Comparison of ENCODE assay signal across 13 cellular contexts in the genomic region with DNA sequence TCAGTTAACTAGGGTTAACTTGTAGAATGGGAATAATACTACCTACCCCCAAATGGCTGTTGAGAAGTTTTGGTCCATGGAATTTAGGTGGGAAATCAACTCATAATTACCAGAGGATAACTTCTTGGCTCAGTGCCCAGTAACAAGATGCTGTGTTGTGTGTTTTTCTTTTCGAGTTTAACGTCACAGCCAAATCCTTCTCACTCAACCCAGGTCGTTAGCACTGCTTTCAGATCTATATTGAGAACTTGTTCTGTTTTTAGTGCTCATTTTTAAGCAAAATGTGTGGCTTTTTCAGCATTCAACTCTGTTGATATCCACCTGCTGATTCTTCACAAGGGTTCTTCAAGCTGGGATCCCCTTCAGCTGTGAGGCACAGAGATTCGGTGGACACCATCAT.
DNase-seq lines count a peak whose midpoint lies in the region; ATAC-seq lines count a peak whose summit lies in the region.
"Had no signal": no experiment of that assay in that cellular context is flagged by ENCODE, and none has a peak within 500 bp of the region (broad histone marks: within the 10 kb centered on the region; RNA-seq: fewer than 3 reads in every experiment).

No MANE protein-coding gene starts in this region.

- no peaks in the 10 kb centered on the region for H3K36me3 Mint-ChIP-seq in stimulated activated naive B cell treated with anti-CD40 and anti-IgM and Interleukin-4, amounts not matched to agents 10 μg/mL and 1 μg/mL and 100 μg/mL, for 72 hours

- H3K27ac Mint-ChIP-seq in stimulated activated naive B cell treated with anti-CD40 and anti-IgM and Interleukin-4, amounts not matched to agents 10 μg/mL and 1 μg/mL and 100 μg/mL, for 72 hours: no peak overlapping the region

- no peak overlapping the region for H3K4me3 Mint-ChIP-seq in stimulated activated naive B cell treated with anti-CD40 and anti-IgM and Interleukin-4, amounts not matched to agents 10 μg/mL and 1 μg/mL and 100 μg/mL, for 72 hours

- H3K27me3 Mint-ChIP-seq in stimulated activated naive B cell treated with anti-CD40 and anti-IgM and Interleukin-4, amounts not matched to agents 10 μg/mL and 1 μg/mL and 100 μg/mL, for 72 hours: peaks cover 5 to 18% of the 10 kb centered on the region in 2 donors

- no peaks in the 10 kb centered on the region for H3K9me3 Mint-ChIP-seq in stimulated activated naive B cell treated with anti-CD40 and anti-IgM and Interleukin-4, amounts not matched to agents 10 μg/mL and 1 μg/mL and 100 μg/mL, for 72 hours

- DNase-seq in NCI-H1105 treated with DMSO at 0.1 percent for 48 hours (lab: John Stamatoyannopoulos, UW) (peak; percentile 43), putamen (ENCODE audit: low spot score) (no peak), amniotic stem cell (lab: John Stamatoyannopoulos, UW) (no peak), NCI-H226 (no peak)
- DNase-seq in stimulated activated naive B cell treated with anti-CD40 and anti-IgM and Interleukin-4, amounts not matched to agents 10 μg/mL and 1 μg/mL and 100 μg/mL, for 72 hours: no peak
- DNase-seq: C1 segment of cervical spinal cord; HCEC 1CT; hippocampal formation; left lung; NK-92 treated with Interleukin-12 subunit alpha and Interleukin-12 subunit beta, amount 100 ng/mL, for 24 hours had no signal

- H3K4me1 Mint-ChIP-seq in stimulated activated naive B cell treated with anti-CD40 and anti-IgM and Interleukin-4, amounts not matched to agents 10 μg/mL and 1 μg/mL and 100 μg/mL, for 72 hours: peaks cover 4 to 19% of the 10 kb centered on the region in 2 donors

- ATAC-seq in GM18502 (IDR thresholded peaks at IDR 0.05; ENCODE audit: poor library complexity, unreplicated experiment) (peak; percentile 71), GM19463 (IDR thresholded peaks at IDR 0.05; ENCODE audit: unreplicated experiment) (peak; percentile 58), HG02938 (IDR thresholded peaks at IDR 0.05; ENCODE audit: unreplicated experiment) (peak; percentile 53)
- ATAC-seq in stimulated activated naive B cell treated with anti-CD40 and anti-IgM and Interleukin-4, amounts not matched to agents 10 μg/mL and 1 μg/mL and 100 μg/mL, for 72 hours (replicated peaks): no peak
- ATAC-seq: left lung had no signal

Comparison
In these comparisons a context has a peak if more than half of its experiments do, and no peak if none do; other contexts are left out.
1. ATAC-seq: peak in GM18502 (single experiment), GM19463 (single experiment) and HG02938 (single experiment); none in stimulated activated naive B cell treated with anti-CD40 and anti-IgM and Interleukin-4, amounts not matched to agents 10 μg/mL and 1 μg/mL and 100 μg/mL, for 72 hours (0 of 2).